Comparison of ENCODE assay signal across 9 cellular contexts in the genomic region with DNA sequence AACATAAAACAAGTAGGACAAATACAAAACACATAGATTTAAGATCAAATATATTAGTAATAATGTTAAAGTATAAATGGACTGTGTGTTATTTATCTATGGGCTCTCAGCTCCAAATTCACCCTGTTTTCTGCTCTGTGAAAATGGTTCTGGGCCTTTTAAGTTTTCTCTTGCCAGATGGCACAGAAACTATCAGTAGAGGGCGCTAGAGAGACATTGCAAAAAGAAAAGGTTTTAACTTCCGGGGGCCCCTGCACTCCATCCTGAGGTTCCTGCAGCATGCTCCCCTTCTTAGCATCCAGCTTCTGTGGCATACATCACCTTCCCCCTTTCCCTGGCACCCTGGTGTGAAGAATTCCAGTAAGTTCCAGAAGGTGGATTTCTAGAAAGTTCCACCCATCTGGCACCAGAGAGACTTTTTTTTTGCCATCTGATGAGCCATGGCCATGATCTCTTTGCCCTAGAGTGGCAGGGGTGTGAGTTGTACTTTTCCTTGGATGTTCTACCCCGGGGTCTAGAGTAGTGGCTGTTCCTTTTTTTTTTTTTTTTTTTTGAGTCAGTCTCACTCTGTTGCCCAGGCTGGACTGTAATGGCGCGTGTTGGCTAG. TPM values are rescaled to one million over a fixed set of nuclear protein-coding genes. Genes with fewer than 3 reads are reported as not detected.
DNase-seq lines count a peak whose midpoint lies in the region; ATAC-seq and TF ChIP-seq lines count a peak whose summit lies in the region.
"Had no signal": no experiment of that assay in that cellular context is flagged by ENCODE, and none has a peak within 500 bp of the region (broad histone marks: within the 10 kb centered on the region; RNA-seq: fewer than 3 reads in every experiment).

No MANE protein-coding gene starts in this region.

- CTCF ChIA-PET in WTC11 (lab: Charles Lee), result interaction anchor here (0.5 to 1.8 kb wide), 15 partner anchors 9 to 342 kb away, joined by 3 to 9 read pairs (median 4); no protein-coding TSS in a partner anchor

- TF ChIP-seq RAD21 in Ishikawa (IDR thresholded peaks at IDR 0.05; ENCODE audit: low read depth), result peak; percentile 32

- no peaks in the 10 kb centered on the region for H3K4me1 Mint-ChIP-seq in WTC11
- H3K4me1 Mint-ChIP-seq in activated naive CD8-positive, alpha-beta T cell treated with anti-CD3 and anti-CD28 coated beads for 36 hours, result peaks cover 18% of the 10 kb centered on the region

- peak; percentile 58 for TF ChIP-seq CTCF in WTC11 (IDR thresholded peaks at IDR 0.05)

- peak; percentile 9 for DNase-seq in EL
- no peak for DNase-seq in WTC11 (ENCODE audit: low spot score)
- DNase-seq in lung microvascular endothelial cell (ENCODE audit: low read depth in 2 of 2), result peak; percentile 34 to 42
- no peak for DNase-seq in LoVo (ENCODE audit: low spot score)
- DNase-seq in GDM1 (lab: John Stamatoyannopoulos, UW), result no peak
- DNase-seq in activated naive CD8-positive, alpha-beta T cell treated with anti-CD3 and anti-CD28 coated beads for 36 hours, result no peak
- DNase-seq: activated effector memory CD4-positive, alpha-beta T cell treated with anti-CD3 and anti-CD28 coated beads, Interleukin-2, amount 50 U/mL, for 16 hours; NCI-H446 had no signal

- no peak overlapping the region for H3K4me3 Mint-ChIP-seq in WTC11
- no peak overlapping the region for H3K4me3 Mint-ChIP-seq in activated naive CD8-positive, alpha-beta T cell treated with anti-CD3 and anti-CD28 coated beads for 36 hours

- no peak overlapping the region for H3K27ac Mint-ChIP-seq in WTC11
- H3K27ac Mint-ChIP-seq in activated naive CD8-positive, alpha-beta T cell treated with anti-CD3 and anti-CD28 coated beads for 36 hours, result no peak overlapping the region

- H3K9me3 Mint-ChIP-seq in WTC11, result no peaks in the 10 kb centered on the region
- no peaks in the 10 kb centered on the region for H3K9me3 Mint-ChIP-seq in activated naive CD8-positive, alpha-beta T cell treated with anti-CD3 and anti-CD28 coated beads for 36 hours

- POLR2A ChIA-PET in WTC11 (lab: Charles Lee), result no interaction called here

- no peaks in the 10 kb centered on the region for H3K36me3 Mint-ChIP-seq in WTC11
- H3K36me3 Mint-ChIP-seq in activated naive CD8-positive, alpha-beta T cell treated with anti-CD3 and anti-CD28 coated beads for 36 hours, result no peaks in the 10 kb centered on the region

- peak; percentile 34 for ATAC-seq in WTC11

- H3K27me3 Mint-ChIP-seq in WTC11 (ENCODE audit: low read depth), result no peaks in the 10 kb centered on the region
- H3K27me3 Mint-ChIP-seq in activated naive CD8-positive, alpha-beta T cell treated with anti-CD3 and anti-CD28 coated beads for 36 hours, result no peaks in the 10 kb centered on the region

- no peak for TF ChIP-seq EP300 in Ishikawa (IDR thresholded peaks at IDR 0.05; ENCODE audit: borderline replicate concordance)

TF ChIP-seq in Ishikawa, 13 proteins besides CTCF, POLR2A, EP300 and RAD21 (continues in another document):
- TF ChIP-seq, protein P1, sequence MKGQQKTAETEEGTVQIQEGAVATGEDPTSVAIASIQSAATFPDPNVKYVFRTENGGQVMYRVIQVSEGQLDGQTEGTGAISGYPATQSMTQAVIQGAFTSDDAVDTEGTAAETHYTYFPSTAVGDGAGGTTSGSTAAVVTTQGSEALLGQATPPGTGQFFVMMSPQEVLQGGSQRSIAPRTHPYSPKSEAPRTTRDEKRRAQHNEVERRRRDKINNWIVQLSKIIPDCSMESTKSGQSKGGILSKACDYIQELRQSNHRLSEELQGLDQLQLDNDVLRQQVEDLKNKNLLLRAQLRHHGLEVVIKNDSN (IDR thresholded peaks at IDR 0.05), result no peak
- TF ChIP-seq YY1 (IDR thresholded peaks at IDR 0.05; ENCODE audit: low read depth) (no peak), EGR1 (IDR thresholded peaks at IDR 0.05) (no peak), CREB1 (IDR thresholded peaks at IDR 0.05; ENCODE audit: low read depth) (no peak), ZBTB7A (IDR thresholded peaks at IDR 0.05; ENCODE audit: low read depth) (no peak), TEAD4 (IDR thresholded peaks at IDR 0.05) (no peak)
- TF ChIP-seq, protein P2, sequence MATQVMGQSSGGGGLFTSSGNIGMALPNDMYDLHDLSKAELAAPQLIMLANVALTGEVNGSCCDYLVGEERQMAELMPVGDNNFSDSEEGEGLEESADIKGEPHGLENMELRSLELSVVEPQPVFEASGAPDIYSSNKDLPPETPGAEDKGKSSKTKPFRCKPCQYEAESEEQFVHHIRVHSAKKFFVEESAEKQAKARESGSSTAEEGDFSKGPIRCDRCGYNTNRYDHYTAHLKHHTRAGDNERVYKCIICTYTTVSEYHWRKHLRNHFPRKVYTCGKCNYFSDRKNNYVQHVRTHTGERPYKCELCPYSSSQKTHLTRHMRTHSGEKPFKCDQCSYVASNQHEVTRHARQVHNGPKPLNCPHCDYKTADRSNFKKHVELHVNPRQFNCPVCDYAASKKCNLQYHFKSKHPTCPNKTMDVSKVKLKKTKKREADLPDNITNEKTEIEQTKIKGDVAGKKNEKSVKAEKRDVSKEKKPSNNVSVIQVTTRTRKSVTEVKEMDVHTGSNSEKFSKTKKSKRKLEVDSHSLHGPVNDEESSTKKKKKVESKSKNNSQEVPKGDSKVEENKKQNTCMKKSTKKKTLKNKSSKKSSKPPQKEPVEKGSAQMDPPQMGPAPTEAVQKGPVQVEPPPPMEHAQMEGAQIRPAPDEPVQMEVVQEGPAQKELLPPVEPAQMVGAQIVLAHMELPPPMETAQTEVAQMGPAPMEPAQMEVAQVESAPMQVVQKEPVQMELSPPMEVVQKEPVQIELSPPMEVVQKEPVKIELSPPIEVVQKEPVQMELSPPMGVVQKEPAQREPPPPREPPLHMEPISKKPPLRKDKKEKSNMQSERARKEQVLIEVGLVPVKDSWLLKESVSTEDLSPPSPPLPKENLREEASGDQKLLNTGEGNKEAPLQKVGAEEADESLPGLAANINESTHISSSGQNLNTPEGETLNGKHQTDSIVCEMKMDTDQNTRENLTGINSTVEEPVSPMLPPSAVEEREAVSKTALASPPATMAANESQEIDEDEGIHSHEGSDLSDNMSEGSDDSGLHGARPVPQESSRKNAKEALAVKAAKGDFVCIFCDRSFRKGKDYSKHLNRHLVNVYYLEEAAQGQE (IDR thresholded peaks at IDR 0.05; ENCODE audit: low read depth), result no peak
- TF ChIP-seq, protein P3, sequence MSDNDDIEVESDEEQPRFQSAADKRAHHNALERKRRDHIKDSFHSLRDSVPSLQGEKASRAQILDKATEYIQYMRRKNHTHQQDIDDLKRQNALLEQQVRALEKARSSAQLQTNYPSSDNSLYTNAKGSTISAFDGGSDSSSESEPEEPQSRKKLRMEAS (IDR thresholded peaks at IDR 0.05), result no peak

TF ChIP-seq in WTC11, 78 proteins besides CTCF, POLR2A, EP300 and RAD21:
- TF ChIP-seq, protein P4, sequence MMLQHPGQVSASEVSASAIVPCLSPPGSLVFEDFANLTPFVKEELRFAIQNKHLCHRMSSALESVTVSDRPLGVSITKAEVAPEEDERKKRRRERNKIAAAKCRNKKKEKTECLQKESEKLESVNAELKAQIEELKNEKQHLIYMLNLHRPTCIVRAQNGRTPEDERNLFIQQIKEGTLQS (CRISPR knock-in tag; conservative IDR thresholded peaks at IDR 0.05), result no peak
- TF ChIP-seq RELA (CRISPR knock-in tag; IDR thresholded peaks at IDR 0.05; ENCODE audit: borderline replicate concordance), result no peak
- TF ChIP-seq, protein P5, sequence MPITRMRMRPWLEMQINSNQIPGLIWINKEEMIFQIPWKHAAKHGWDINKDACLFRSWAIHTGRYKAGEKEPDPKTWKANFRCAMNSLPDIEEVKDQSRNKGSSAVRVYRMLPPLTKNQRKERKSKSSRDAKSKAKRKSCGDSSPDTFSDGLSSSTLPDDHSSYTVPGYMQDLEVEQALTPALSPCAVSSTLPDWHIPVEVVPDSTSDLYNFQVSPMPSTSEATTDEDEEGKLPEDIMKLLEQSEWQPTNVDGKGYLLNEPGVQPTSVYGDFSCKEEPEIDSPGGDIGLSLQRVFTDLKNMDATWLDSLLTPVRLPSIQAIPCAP (CRISPR knock-in tag; IDR thresholded peaks at IDR 0.05), result no peak
- 0 out of 2 replicates have a peak, but pooled peaks have one; percentile 4 for TF ChIP-seq GTF2I (CRISPR knock-in tag; conservative IDR thresholded peaks at IDR 0.05)

RNA-seq across cellular contexts. Expression of a gene that starts 29.3 kb away (rescaled TPM):
- total RNA-seq in WTC11 (2021) (58.3 to 66.5 TPM (median 64.3 TPM) in 3 replicates), lung microvascular endothelial cell (22.4 and 31.9 TPM in 2 replicates)
- 10 to 100 TPM; 74.2 to 78.3 TPM for total RNA-seq in activated naive CD8-positive, alpha-beta T cell treated with anti-CD3 and anti-CD28 coated beads for 36 hours

RNA-seq across cellular contexts. Expression of a gene that starts 29.4 kb away (rescaled TPM):
- 61.1 to 64.6 TPM (median 61.7 TPM) in 3 replicates for total RNA-seq in WTC11 (2021)
- 48.4 and 49.2 TPM in 2 replicates for total RNA-seq in lung microvascular endothelial cell
- total RNA-seq in activated naive CD8-positive, alpha-beta T cell treated with anti-CD3 and anti-CD28 coated beads for 36 hours, result 10 to 100 TPM; 81.2 to 81.6 TPM

RNA-seq across cellular contexts. Expression of a gene that starts 58.6 kb away (rescaled TPM):
- 2.3 to 3.3 TPM (median 2.4 TPM) in 3 replicates for total RNA-seq in WTC11 (2021)
- 9.2 and 11.7 TPM in 2 replicates for total RNA-seq in lung microvascular endothelial cell
- 10 to 100 TPM; 27.5 to 36.3 TPM for total RNA-seq in activated naive CD8-positive, alpha-beta T cell treated with anti-CD3 and anti-CD28 coated beads for 36 hours

Comparison
In these comparisons a context has a peak if more than half of its experiments do, and no peak if none do; other contexts are left out.
1. DNase-seq: peak in EL (single experiment) and lung microvascular endothelial cell (2 of 2); none in WTC11 (single experiment), LoVo (single experiment), GDM1 (single experiment) and activated naive CD8-positive, alpha-beta T cell treated with anti-CD3 and anti-CD28 coated beads for 36 hours (single experiment).